Comparison of ENCODE assay signal across 20 cellular contexts in genomic region chr6:151213352-151213751, GRCh38. TPM values are rescaled to one million over a fixed set of nuclear protein-coding genes. Genes with fewer than 3 reads are reported as not detected.
DNase-seq lines count a peak whose midpoint lies in the region; ATAC-seq, FAIRE-seq and TF ChIP-seq lines count a peak whose summit lies in the region.
"Had no signal": no experiment of that assay in that cellular context is flagged by ENCODE, and none has a peak within 500 bp of the region (broad histone marks: within the 10 kb centered on the region; RNA-seq: fewer than 3 reads in every experiment).

No MANE protein-coding gene starts in this region.

- H3K9me3 ChIP-seq in HepG2 (ENCODE audit: low read length) (peaks cover 12% of the 10 kb centered on the region), right lobe of liver (no peaks in the 10 kb centered on the region), K562 (replicated peaks; ENCODE audit: control insufficient read depth, insufficient read depth, low read depth, low read length) (peaks cover 4% of the 10 kb centered on the region; the same call in 1 of the 2 replicates), MG63 (peaks cover 4% of the 10 kb centered on the region; the same call in 1 of the 2 replicates)

- ATAC-seq in HepG2: no peak
- ATAC-seq in right lobe of liver: no peak
- ATAC-seq in K562: peak; percentile 51; the same call in 1 of the 3 replicates
- ATAC-seq in left ventricle myocardium superior: no peak
- ATAC-seq: CD8-positive, alpha-beta T cell had no signal

- 45% methylated on average over 5 of the region's 5 CpGs for WGBS in HepG2 (ENCODE audit: low lambda C conversion rate)
- 83% methylated on average over 3 of the region's 5 CpGs for WGBS in right lobe of liver (ENCODE audit: insufficient coverage, low coverage, low lambda C conversion rate, missing lambda C conversion rate)
- 6% methylated on average over 5 of the region's 5 CpGs for WGBS in K562 (ENCODE audit: insufficient coverage, low coverage, missing lambda C conversion rate)

- H3K36me3 ChIP-seq in HepG2 (replicated peaks in 1 of 2; ENCODE audit: control insufficient read depth in 1 of 2, insufficient read depth in 2 of 2, low read length in 2 of 2) (no peaks in the 10 kb centered on the region), right lobe of liver (no peaks in the 10 kb centered on the region), K562 (ENCODE audit: control insufficient read depth, insufficient read depth, low read length) (no peaks in the 10 kb centered on the region), MG63 (no peaks in the 10 kb centered on the region)
- H3K36me3 ChIP-seq: BLaER1 treated with 17β-estradiol and CSF1 and Interleukin-3, amounts not matched to agents 10 nM and 100 nM; HAP-1 had no signal

- TF ChIP-seq RAD21 in HepG2 (CRISPR knock-in tag; IDR thresholded peaks at IDR 0.05): no peak
- TF ChIP-seq RAD21 in K562 (CRISPR knock-in tag; conservative IDR thresholded peaks at IDR 0.05 in 1 of 2, IDR thresholded peaks at IDR 0.05 in 1 of 2): no peak

- H3K27ac ChIP-seq in HepG2 (ENCODE audit: extremely low read length, insufficient read depth, low read length) (no peak overlapping the region), right lobe of liver (no peak overlapping the region), K562 (ENCODE audit: extremely low read depth, low read depth, low read length) (no peak overlapping the region)
- H3K27ac ChIP-seq: BLaER1 treated with 17β-estradiol and CSF1 and Interleukin-3, amounts not matched to agents 10 nM and 100 nM; GM23248 had no signal

- intact Hi-C loops in HepG2 (cut with micrococcal nuclease; ENCODE audit: unreplicated experiment) (no loop called here), right lobe of liver (cut with DNase I) (no loop called here), K562 (cut with micrococcal nuclease) (no loop called here), left ventricle myocardium superior (cut with micrococcal nuclease) (no loop called here)

- TF ChIP-seq EP300 in HepG2 (IDR thresholded peaks at IDR 0.05; ENCODE audit: low read depth in 2 of 2, low read length in 2 of 2) (no peak), HepG2 (CRISPR knock-in tag; IDR thresholded peaks at IDR 0.05; ENCODE audit: borderline replicate concordance) (no peak), K562 (IDR thresholded peaks at IDR 0.05; ENCODE audit: low read length) (no peak)

- TF ChIP-seq CTCF in HepG2 (CRISPR knock-in tag; IDR thresholded peaks at IDR 0.05) (no peak), right lobe of liver (IDR thresholded peaks at IDR 0.05) (no peak), K562 (IDR thresholded peaks at IDR 0.05 in 2 of 3, conservative IDR thresholded peaks at IDR 0.05 in 1 of 3; ENCODE audit: insufficient read depth in 2 of 3, low read depth in 1 of 3, low read length in 3 of 3) (no peak)

- TF ChIP-seq POLR2A in HepG2 (IDR thresholded peaks at IDR 0.05; ENCODE audit: insufficient read depth in 1 of 2, low read depth in 2 of 2, low read length in 2 of 2) (no peak), right lobe of liver (IDR thresholded peaks at IDR 0.05) (no peak), K562 (conservative IDR thresholded peaks at IDR 0.05) (no peak)

- no peak overlapping the region for H3K4me2 ChIP-seq in HepG2 (ENCODE audit: low read depth, low read length)
- no peak overlapping the region for H3K4me2 ChIP-seq in K562 (ENCODE audit: insufficient read depth, low read length)
- H3K4me2 ChIP-seq: BLaER1 treated with 17β-estradiol and CSF1 and Interleukin-3, amounts not matched to agents 10 nM and 100 nM had no signal

- BruUV-seq in HepG2 (replicated peaks; lab: Mats Ljungman, UMichigan) (no TSS peak), K562 (replicated peaks; lab: Mats Ljungman, UMichigan) (no TSS peak)

- H3K9ac ChIP-seq in HepG2 (ENCODE audit: insufficient read depth, low read depth, low read length): no peak overlapping the region
- no peak overlapping the region for H3K9ac ChIP-seq in K562 (ENCODE audit: insufficient read depth in 1 of 2, low read depth in 2 of 2, low read length in 2 of 2)
- H3K9ac ChIP-seq: BLaER1 treated with 17β-estradiol and CSF1 and Interleukin-3, amounts not matched to agents 10 nM and 100 nM; GM23248 had no signal

- CTCF ChIA-PET in HepG2 (lab: Yijun Ruan, JAX; ENCODE audit: low intra/inter-chr PET ratio, low total read pairs) (no interaction called here), K562 (lab: Yijun Ruan, JAX; ENCODE audit: low intra/inter-chr PET ratio) (no interaction called here)

- peaks cover 22% of the 10 kb centered on the region for H3K4me1 ChIP-seq in HepG2 (ENCODE audit: insufficient read depth, low read length)
- H3K4me1 ChIP-seq in right lobe of liver: no peaks in the 10 kb centered on the region
- peaks cover 0 to 7% of the 10 kb centered on the region in 2 experiments; a peak in 2 of 5 replicates for H3K4me1 ChIP-seq in K562 (replicated peaks in 1 of 2; ENCODE audit: control insufficient read depth in 2 of 2, insufficient read depth in 2 of 2, low read length in 2 of 2)

- DNase-seq in HepG2 (ENCODE audit: low spot score) (no peak), right lobe of liver (no peak), HT1080 (ENCODE audit: low read depth) (peak; percentile 28), K562 (ENCODE audit: extremely low read depth in 1 of 4, low spot score in 3 of 4) (no peak), MG63 (no peak), left ventricle myocardium superior (no peak)
- DNase-seq in activated CD4-positive, alpha-beta T cell treated with anti-CD3 and anti-CD28 coated beads for 4 hours: no peak
- DNase-seq: 8988T; CD8-positive, alpha-beta T cell; DMS 273 treated with DMSO at 0.1 percent for 48 hours; DMS53; DND-41; GDM1; GM23248; IMR-90; KBM-7 had no signal

- H3K9me1 ChIP-seq in K562 (ENCODE audit: control insufficient read depth, insufficient read depth, low read length): no peaks in the 10 kb centered on the region

- H3K27me3 ChIP-seq in HepG2 (ENCODE audit: control insufficient read depth in 1 of 2, insufficient read depth in 2 of 2, low read length in 2 of 2) (no peaks in the 10 kb centered on the region; a peak in 1 of 5 replicates), right lobe of liver (no peaks in the 10 kb centered on the region), K562 (ENCODE audit: control insufficient read depth in 2 of 2, insufficient read depth in 2 of 2, low read length in 2 of 2) (peaks cover 18 to 36% of the 10 kb centered on the region in 2 experiments; a peak in 4 of 5 replicates), MG63 (no peaks in the 10 kb centered on the region)
- H3K27me3 ChIP-seq: BLaER1 treated with 17β-estradiol and CSF1 and Interleukin-3, amounts not matched to agents 10 nM and 100 nM had no signal

- H2AFZ ChIP-seq in HepG2 (ENCODE audit: low read length) (no peak overlapping the region), K562 (ENCODE audit: low read depth, low read length) (no peak overlapping the region)
- H2AFZ ChIP-seq: GM23248 had no signal

- in situ Hi-C loops in HepG2 (cut with HindIII; ENCODE audit: extremely low pct_ligation_motif_present, low pct_unique_long_range_greater_than_20kb): no loop called here
- in situ Hi-C loops in K562 (cut with MboI): no loop called here

- H3K4me3 ChIP-seq in HepG2 (replicated peaks in 1 of 3; ENCODE audit: insufficient read depth in 1 of 3, low read depth in 2 of 3, low read length in 3 of 3) (no peak overlapping the region), right lobe of liver (no peak overlapping the region), K562 (no peak overlapping the region), MG63 (no peak overlapping the region)
- H3K4me3 ChIP-seq: BLaER1 treated with 17β-estradiol and CSF1 and Interleukin-3, amounts not matched to agents 10 nM and 100 nM; GM23248; HAP-1 had no signal

- H4K20me1 ChIP-seq in HepG2 (ENCODE audit: insufficient read depth, low read length): no peaks in the 10 kb centered on the region
- no peaks in the 10 kb centered on the region for H4K20me1 ChIP-seq in K562 (replicated peaks; ENCODE audit: control insufficient read depth, insufficient read depth, low read length)
- H4K20me1 ChIP-seq: BLaER1 treated with 17β-estradiol and CSF1 and Interleukin-3, amounts not matched to agents 10 nM and 100 nM had no signal

- H3K79me2 ChIP-seq in HepG2 (ENCODE audit: insufficient read depth, low read length) (no peaks in the 10 kb centered on the region), K562 (ENCODE audit: control insufficient read depth, insufficient read depth, low read length) (no peaks in the 10 kb centered on the region)

- FAIRE-seq in HepG2 (lab: Jason Lieb, UNC): no peak
- FAIRE-seq in K562 (lab: Jason Lieb, UNC): no peak
- FAIRE-seq: GM12892, GM18507 had no signal

- POLR2A ChIA-PET in HepG2 (lab: Yijun Ruan, JAX): no interaction called here
- POLR2A ChIA-PET in K562 (lab: Yijun Ruan, JAX): no interaction called here

RNA-seq across cellular contexts. Expression of gene AKAP12, which starts 26.4 kb away (rescaled TPM):
- total RNA-seq in HepG2 (2016; rRNA removed; fragmentation: Illumina TruSeq; extraction: Trizol) (10.6 and 14.9 TPM in 2 replicates), right lobe of liver (10 to 100 TPM in 5 of 6 experiments, 1 to 10 TPM in 1; 2.1 to 38.4 (median 23.0) TPM), K562 (2014; rRNA removed) (0.69 and 0.82 TPM in 2 replicates), K562 (2014; rRNA removed; fragmentation: Illumina TruSeq; extraction: Trizol) (0.55 and 0.93 TPM in 2 replicates), K562 (2015; rRNA removed; fragmentation: Illumina TruSeq; extraction: Trizol) (0.57 and 0.62 TPM in 2 replicates), K562 (2021) (0.72 and 1.0 TPM in 2 replicates), left ventricle myocardium superior (15.1 TPM)
- total RNA-seq in HepG2 (2016; cell fraction: cytosol; rRNA removed; fragmentation: Illumina TruSeq; extraction: Trizol; ENCODE audit: low read depth): 0.61 and 0.71 TPM in 2 replicates
- total RNA-seq in HepG2 (2016; cell fraction: insoluble cytoplasmic fraction; rRNA removed; fragmentation: Illumina TruSeq; extraction: Trizol): 10.5 and 13.6 TPM in 2 replicates
- total RNA-seq in HepG2 (2016; cell fraction: membrane; rRNA removed; fragmentation: Illumina TruSeq; extraction: Trizol): 2.3 and 2.4 TPM in 2 replicates
- 8.7 and 9.9 TPM in 2 replicates for total RNA-seq in HepG2 (2016; cell fraction: nucleus; rRNA removed; fragmentation: Illumina TruSeq; extraction: Trizol)
- polyA plus RNA-seq in HepG2 (2011; rRNA removed) (19.0 and 22.6 TPM in 2 replicates), K562 (2011; rRNA removed) (0.32 and 2.0 TPM in 2 replicates), K562 (2014; fragmentation: Illumina TruSeq; extraction: Trizol) (0.64 and 0.67 TPM in 2 replicates), K562 (2014; fragmentation: Nextera tagmentation; extraction: Ambion mirVana) (under 1 TPM; 0.08 to 0.13 TPM), K562 (2014; rRNA removed) (0.18 and 0.49 TPM in 2 replicates)
- 12.8 and 22.5 TPM in 2 replicates for polyA plus RNA-seq in HepG2 (2011; cell fraction: cytosol; rRNA removed)
- 19.6 and 24.6 TPM in 2 replicates for polyA plus RNA-seq in HepG2 (2011; cell fraction: nucleus; rRNA removed)
- polyA plus RNA-seq in HepG2 (2012): 22.6 and 27.8 TPM in 2 replicates
- 0.62 and 0.64 TPM in 2 replicates for polyA plus RNA-seq in HepG2 (2016; cell fraction: cytosol; fragmentation: Illumina TruSeq; extraction: Trizol; ENCODE audit: low read depth)
- polyA plus RNA-seq in HepG2 (2016; cell fraction: insoluble cytoplasmic fraction; fragmentation: Illumina TruSeq; extraction: Trizol; ENCODE audit: low read depth): 9.6 and 10.2 TPM in 2 replicates
- 0.62 and 0.70 TPM in 2 replicates for polyA plus RNA-seq in HepG2 (2016; cell fraction: membrane; fragmentation: Illumina TruSeq; extraction: Trizol; ENCODE audit: low read depth)
- polyA plus RNA-seq in HepG2 (2016; cell fraction: nucleus; fragmentation: Illumina TruSeq; extraction: Trizol; ENCODE audit: insufficient read depth, low read depth): 11.6 and 13.0 TPM in 2 replicates
- 2.0 and 6.0 TPM in 2 replicates for polyA minus RNA-seq in HepG2 (2011; rRNA and poly(A)+ RNA removed; ENCODE audit: low replicate concordance)
- 31.8 and 49.5 TPM in 2 replicates for polyA minus RNA-seq in HepG2 (2011; cell fraction: cytosol; rRNA and poly(A)+ RNA removed)
- polyA minus RNA-seq in HepG2 (2011; cell fraction: nucleus; rRNA and poly(A)+ RNA removed): 15.5 and 26.4 TPM in 2 replicates
- 27.3 and 29.8 TPM in 2 replicates for total RNA-seq in HT1080 (2014; rRNA removed; shearing (Covaris generic))
- polyA plus RNA-seq in HT1080 (2015; cell fraction: cytosol; rRNA removed): 14.3 and 17.3 TPM in 2 replicates
- 34.5 and 37.5 TPM in 2 replicates for polyA plus RNA-seq in HT1080 (2015; cell fraction: nucleus; rRNA removed)
- 0.44 and 0.67 TPM in 2 replicates for total RNA-seq in K562 (2011; cell fraction: chromatin; rRNA removed; ENCODE audit: low replicate concordance)
- total RNA-seq in K562 (2011; cell fraction: nucleolus; rRNA removed): 0.26 and 0.50 TPM in 2 replicates
- 0.37 and 0.99 TPM in 2 replicates for total RNA-seq in K562 (2011; cell fraction: nucleoplasm; rRNA removed)
- polyA plus RNA-seq in K562 (2011; cell fraction: cytosol; rRNA removed): 0.16 and 0.61 TPM in 2 replicates
- polyA plus RNA-seq in K562 (2011; cell fraction: nucleus; rRNA removed): 0.45 and 1.2 TPM in 2 replicates
- 0.15 and 1.3 TPM in 2 replicates for polyA plus RNA-seq in K562 (2012)
- polyA minus RNA-seq in K562 (2011; rRNA and poly(A)+ RNA removed): 1.0 and 3.6 TPM in 2 replicates
- 0.82 and 1.6 TPM in 2 replicates for polyA minus RNA-seq in K562 (2011; cell fraction: cytosol; rRNA and poly(A)+ RNA removed)
- 0.33 and 0.54 TPM in 2 replicates for polyA minus RNA-seq in K562 (2011; cell fraction: nucleus; rRNA and poly(A)+ RNA removed)
- 5.7 and 7.9 TPM in 2 replicates for total RNA-seq in MG63 (2014; rRNA removed; shearing (Covaris generic); ENCODE audit: low replicate concordance)
